In the genomic region with DNA sequence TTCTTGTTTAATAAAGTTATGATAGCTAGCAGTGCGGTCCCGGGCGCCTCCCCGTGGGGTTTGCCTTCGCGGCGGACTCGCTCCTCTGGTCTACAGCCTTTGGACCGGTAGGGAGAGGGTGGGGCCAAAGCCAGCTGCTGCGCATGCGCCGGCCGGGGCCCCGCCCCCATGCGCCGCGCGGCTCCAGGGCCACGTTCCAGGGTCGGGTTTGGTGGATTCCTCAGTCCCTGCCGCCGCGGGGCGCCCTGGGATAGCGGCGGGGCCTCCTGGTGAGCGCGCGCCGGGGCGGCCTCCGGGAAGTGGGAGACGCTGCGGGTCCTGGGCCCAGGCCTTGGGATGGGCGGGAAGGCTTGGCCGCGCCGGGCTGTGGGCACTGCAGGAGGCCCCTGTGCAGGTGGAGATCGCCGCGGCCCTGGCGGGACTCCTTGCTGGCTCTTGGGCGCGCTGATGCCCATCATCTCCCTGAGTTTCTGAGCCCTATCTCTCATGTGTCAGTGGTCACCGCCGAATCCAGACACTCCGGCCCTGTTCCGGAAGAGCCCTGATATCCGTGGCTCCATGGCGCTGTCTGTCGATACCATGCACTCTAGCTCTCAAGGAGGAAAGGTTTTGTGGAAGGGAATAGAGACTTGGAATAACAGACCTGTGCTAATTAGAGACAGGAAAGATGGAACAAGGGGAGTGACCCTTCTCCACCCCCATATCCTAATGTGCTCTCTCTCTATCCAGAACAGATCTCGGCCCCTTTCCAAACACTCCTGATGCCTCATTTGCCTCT, we compare ENCODE assay signal across 8 cellular contexts. TPM values are rescaled to one million over a fixed set of nuclear protein-coding genes. Genes with fewer than 3 reads are reported as not detected.
A peak's percentile ranks its signal among the peaks of the same experiment; 100 is the strongest.
DNase-seq lines count a peak whose midpoint lies in the region; ATAC-seq and TF ChIP-seq lines count a peak whose summit lies in the region.

A gene (plus strand): TSS at position 163 of the 778 bp plus-strand sequence. CDS start 599 bp downstream, at position 762.

- H3K4me3 ChIP-seq in BE2C (ENCODE audit: low read depth, low read length) (peak within 1 kb of the TSS; percentile 51), colonic mucosa (peak within 1 kb of the TSS; percentile 55)

- DNase-seq in BE2C: peak; percentile 93
- DNase-seq in NCI-H510A (lab: John Stamatoyannopoulos, UW): peak; percentile 85
- DNase-seq in activated CD4-positive, alpha-beta T cell treated with anti-CD3 and anti-CD28 coated beads for 48 hours: peak; percentile 90
- DNase-seq in colonic mucosa: peak; percentile 94
- DNase-seq in left lobe of liver (ENCODE audit: low spot score): peak; percentile 98
- DNase-seq in stimulated activated CD4-positive, alpha-beta T cell treated with anti-CD3 and anti-CD28 coated beads, Interleukin-2, amount 100 ng/mL, for 48 hours: peak; percentile 79 to 88

- ATAC-seq in GM19043 (IDR thresholded peaks at IDR 0.05; ENCODE audit: low read depth, unreplicated experiment) (peak; percentile 75), HG03439 (IDR thresholded peaks at IDR 0.05; ENCODE audit: unreplicated experiment) (peak; percentile 84), left lobe of liver (peak; percentile 88)

- H3K36me3 ChIP-seq in BE2C: peaks cover 7% of the 10 kb centered on the region
- no peaks in the 10 kb centered on the region for H3K36me3 ChIP-seq in colonic mucosa

- 0 out of 2 replicates have a peak, but pooled peaks have one; percentile 14 for TF ChIP-seq CTCF in BE2C (IDR thresholded peaks at IDR 0.05; ENCODE audit: low read depth, low read length)
- TF ChIP-seq CTCF in colonic mucosa (IDR thresholded peaks at IDR 0.05): no peak

- no peaks in the 10 kb centered on the region for H3K9me3 ChIP-seq in BE2C
- no peaks in the 10 kb centered on the region for H3K9me3 ChIP-seq in colonic mucosa

- peak within 1 kb of the TSS; percentile 80 for H3K27ac ChIP-seq in colonic mucosa

- H3K4me1 ChIP-seq in BE2C (peaks cover 3% of the 10 kb centered on the region; the same call in 1 of the 2 replicates), colonic mucosa (peaks cover 3% of the 10 kb centered on the region)

- peak within 1 kb of the TSS; percentile 76 to 93 for H3K9ac ChIP-seq in colonic mucosa (ENCODE audit: low read depth in 2 of 2, low read length in 2 of 2)

- intact Hi-C loops in colonic mucosa (cut with DNase I): no loop called here

- H3K27me3 ChIP-seq in BE2C (no peaks in the 10 kb centered on the region), colonic mucosa (no peaks in the 10 kb centered on the region)

RNA-seq across cellular contexts. Expression of the gene that starts here (rescaled TPM):
- polyA plus RNA-seq in BE2C (2012; ENCODE audit: insufficient read depth, insufficient read length, low read depth): 54.7 TPM
- total RNA-seq in colonic mucosa (10 to 100 TPM; 27.5 to 55.6 TPM), left lobe of liver (28.9 TPM)

Comparison
In these comparisons a context has a peak if more than half of its experiments do, and no peak if none do; other contexts are left out.
1. Peak in every context shown above with its lines: DNase-seq, ATAC-seq, H3K4me3 ChIP-seq and H3K27ac ChIP-seq.